20 cellular contexts compared by ENCODE assay signal in genomic region chr4:127141857-127142256, GRCh38.
DNase-seq lines count a peak whose midpoint lies in the region; ATAC-seq, FAIRE-seq and TF ChIP-seq lines count a peak whose summit lies in the region.
"Had no signal": no experiment of that assay in that cellular context is flagged by ENCODE, and none has a peak within 500 bp of the region (broad histone marks: within the 10 kb centered on the region; RNA-seq: fewer than 3 reads in every experiment).

No MANE protein-coding gene starts in this region.

- 70 to 80% methylated on average over 1 of the region's 1 CpG for WGBS in lung, 2 donors

- no peaks in the 10 kb centered on the region for H3K79me2 ChIP-seq in KMS-11 (ENCODE audit: insufficient read depth, low read depth)

- H3K4me2 ChIP-seq in KMS-11, result peak overlapping the region; percentile 1; the same call in 1 of the 2 replicates

- H3K27ac ChIP-seq in KMS-11, result no peak overlapping the region
- no peak overlapping the region for H3K27ac ChIP-seq in lung (ENCODE audit: low read depth in 1 of 2, low read length in 1 of 2)
- H3K27ac ChIP-seq: tibial artery had no signal

- DNase-seq in AG09309 (ENCODE audit: low read depth), result peak; percentile 37
- peak; percentile 15 for DNase-seq in bronchial epithelial cell (ENCODE audit: low read depth)
- no peak for DNase-seq in lung (ENCODE audit: low spot score)
- DNase-seq in H4 (ENCODE audit: low spot score), result no peak
- DNase-seq in NCI-H446 treated with DMSO at 0.1 percent for 48 hours (lab: John Stamatoyannopoulos, UW), result no peak
- DNase-seq in dermis blood vessel endothelial cell, result no peak
- DNase-seq: activated CD4-positive, CD25-positive, alpha-beta regulatory T cell treated with anti-CD3 and anti-CD28 coated beads, Interleukin-2, amount 50 U/mL, for 72 hours; activated naive CD8-positive, alpha-beta T cell treated with anti-CD3 and anti-CD28 coated beads, Interleukin-2, amount 50 U/mL, for 24 hours; CD8-positive, alpha-beta memory T cell; DMS79 treated with DMSO at 0.1 percent for 48 hours; effector memory CD8-positive, alpha-beta T cell; foreskin melanocyte; H9; left colon; NCI-H1092 treated with DMSO at 0.1 percent for 48 hours had no signal

- no peak for FAIRE-seq in bronchial epithelial cell (lab: Jason Lieb, UNC)

- no peaks in the 10 kb centered on the region for H3K9me3 ChIP-seq in lung (ENCODE audit: control insufficient read depth in 2 of 2, insufficient read depth in 1 of 2, low read length in 1 of 2)
- H3K9me3 ChIP-seq: tibial artery had no signal

- H4K20me1 ChIP-seq in KMS-11 (ENCODE audit: insufficient read depth), result no peaks in the 10 kb centered on the region

- H3K4me3 ChIP-seq in AG09309 (ENCODE audit: control insufficient read depth, low read depth, low read length) (no peak overlapping the region), KMS-11 (IDR thresholded peaks at IDR 0.05; ENCODE audit: insufficient read depth, low read depth, low read length) (no peak overlapping the region), bronchial epithelial cell (ENCODE audit: low read depth, low read length) (no peak overlapping the region), lung (no peak overlapping the region)
- H3K4me3 ChIP-seq: tibial artery had no signal

- H3K27me3 ChIP-seq in KMS-11 (ENCODE audit: insufficient read depth, low read depth) (no peaks in the 10 kb centered on the region), bronchial epithelial cell (ENCODE audit: control insufficient read depth, insufficient read depth, low read length) (no peaks in the 10 kb centered on the region), lung (ENCODE audit: control insufficient read depth, insufficient read depth) (no peaks in the 10 kb centered on the region)
- H3K27me3 ChIP-seq: tibial artery had no signal

- ATAC-seq in lung (ENCODE audit: insufficient read depth, low FRiP score) (peak; percentile 43), HG02798 (IDR thresholded peaks at IDR 0.05; ENCODE audit: poor library complexity, unreplicated experiment) (no peak)
- ATAC-seq: activated naive CD8-positive, alpha-beta T cell treated with anti-CD3 and anti-CD28 coated beads, Interleukin-2, amount 50 U/mL, for 24 hours; effector memory CD8-positive, alpha-beta T cell; left colon; Panc1; stimulated activated memory B cell treated with anti-CD40 and anti-IgM and Interleukin-4, amounts not matched to agents 10 μg/mL and 1 μg/mL and 100 μg/mL, for 72 hours had no signal

- H2AFZ ChIP-seq in KMS-11 (ENCODE audit: low read depth), result peak overlapping the region; percentile 17; the same call in 1 of the 2 replicates

- H3K36me3 ChIP-seq in KMS-11 (ENCODE audit: insufficient read depth) (no peaks in the 10 kb centered on the region), bronchial epithelial cell (ENCODE audit: control insufficient read depth, insufficient read depth, low read length) (no peaks in the 10 kb centered on the region), lung (ENCODE audit: control insufficient read depth in 2 of 2, insufficient read depth in 2 of 2, low read length in 2 of 2) (no peaks in the 10 kb centered on the region)
- H3K36me3 ChIP-seq: tibial artery had no signal

- no peak overlapping the region for H3K9ac ChIP-seq in KMS-11

- H3K4me1 ChIP-seq in KMS-11 (ENCODE audit: low read depth, poor library complexity, severe bottlenecking) (peaks cover 41% of the 10 kb centered on the region), lung (ENCODE audit: control insufficient read depth in 2 of 2, insufficient read depth in 2 of 2, low read length in 2 of 2) (no peaks in the 10 kb centered on the region)

- TF ChIP-seq CTCF in AG09309 (IDR thresholded peaks at IDR 0.05; ENCODE audit: control insufficient read depth, insufficient read depth, low read depth, low read length, missing control alignments), result no peak
- TF ChIP-seq CTCF in KMS-11 (conservative IDR thresholded peaks at IDR 0.05; ENCODE audit: low read depth, low read length), result no peak
- TF ChIP-seq CTCF in bronchial epithelial cell (IDR thresholded peaks at IDR 0.05; ENCODE audit: insufficient read depth, low read length, severe bottlenecking), result no peak
- TF ChIP-seq CTCF in lung (IDR thresholded peaks at IDR 0.05; ENCODE audit: control extremely low read depth, extremely low read depth), result no peak

Comparison
In these comparisons a context has a peak if more than half of its experiments do, and no peak if none do; other contexts are left out.
1. DNase-seq: peak in AG09309 (single experiment) and bronchial epithelial cell (single experiment); none in lung (single experiment), H4 (single experiment), NCI-H446 treated with DMSO at 0.1 percent for 48 hours (single experiment) and dermis blood vessel endothelial cell (single experiment).